In the genomic region with DNA sequence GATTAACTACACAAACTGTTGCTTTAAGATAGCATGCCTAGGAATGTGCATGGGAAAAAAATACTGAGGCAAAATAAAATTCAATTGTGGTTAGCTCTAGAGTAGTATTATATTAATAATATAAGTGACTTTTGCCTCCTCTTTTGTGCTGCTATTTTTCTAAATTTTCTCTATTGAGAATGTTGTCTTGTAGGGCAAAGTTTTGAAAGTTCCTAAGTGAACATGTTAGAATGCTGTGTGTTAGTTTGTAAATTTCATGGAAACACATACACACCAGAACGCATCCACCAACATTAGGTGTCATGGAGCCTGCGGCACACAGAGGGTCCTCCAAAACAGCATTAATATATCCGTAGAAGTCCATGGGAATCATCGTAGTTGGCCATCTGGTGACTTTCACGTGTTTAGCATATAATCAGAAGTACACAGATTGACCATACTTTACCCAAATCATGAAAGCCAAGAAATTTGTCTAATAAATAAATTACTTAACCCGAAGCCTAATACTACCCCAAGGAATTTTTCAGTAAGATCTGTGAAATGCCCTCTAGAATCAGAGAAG, we compare ENCODE assay signal across 9 cellular contexts. TPM values are rescaled to one million over a fixed set of nuclear protein-coding genes. Genes with fewer than 3 reads are reported as not detected.
DNase-seq lines count a peak whose midpoint lies in the region; ATAC-seq and TF ChIP-seq lines count a peak whose summit lies in the region.
"Had no signal": no experiment of that assay in that cellular context is flagged by ENCODE, and none has a peak within 500 bp of the region (broad histone marks: within the 10 kb centered on the region; RNA-seq: fewer than 3 reads in every experiment).

No MANE protein-coding gene starts in this region.

- H3K9me2 ChIP-seq in PC-3 (replicated peaks; ENCODE audit: low read length), result no peaks in the 10 kb centered on the region

- peaks cover 3% of the 10 kb centered on the region for H3K9me3 Mint-ChIP-seq in Calu3 (ENCODE audit: low read depth, unreplicated experiment)

- CTCF ChIA-PET in Calu3 (lab: Charles Lee) (interaction anchor here (0.7 to 1.9 kb wide), 8 partner anchors 10 to 45 kb away, joined by 3 to 12 read pairs (median 4); a partner anchor contains a TSS), PC-3 (lab: Charles Lee) (interaction anchor here (0.7 kb wide), 1 partner anchor 206 kb away, joined by 3 read pairs; no protein-coding TSS in a partner anchor)

- H3K4me3 ChIP-seq in PC-3 (ENCODE audit: low read length) (no peak overlapping the region; the same call in 1 of the 2 replicates), duodenal mucosa (ENCODE audit: low read depth in 1 of 2, low read length in 2 of 2) (peak overlapping the region in 1 of 2 donors; percentile 16), rectal smooth muscle tissue (ENCODE audit: low read length) (no peak overlapping the region)

- peak overlapping the region; percentile 84 for H3K4me2 ChIP-seq in PC-3 (ENCODE audit: low read length)

- H3K36me3 ChIP-seq in PC-3 (ENCODE audit: low read depth, low read length) (no peaks in the 10 kb centered on the region), duodenal mucosa (ENCODE audit: control insufficient read depth in 1 of 2, insufficient read depth in 2 of 2, low read length in 2 of 2) (no peaks in the 10 kb centered on the region), rectal smooth muscle tissue (ENCODE audit: control insufficient read depth, insufficient read depth, low read length) (no peaks in the 10 kb centered on the region)

- H3K27ac ChIP-seq in PC-3 (ENCODE audit: low read length) (peak overlapping the region; percentile 80), duodenal mucosa (ENCODE audit: low read depth, low read length) (peak overlapping the region; percentile 76), rectal smooth muscle tissue (ENCODE audit: low read depth, low read length) (peak overlapping the region; percentile 57)

- no peaks in the 10 kb centered on the region for H3F3A ChIP-seq in PC-3 (ENCODE audit: low read length, unreplicated experiment)

- 0 out of 2 replicates have a peak, but pooled peaks cover 4% of the 10 kb centered on the region for H3K79me2 ChIP-seq in PC-3 (ENCODE audit: low read length)

- H4K20me1 ChIP-seq in PC-3 (ENCODE audit: low read length), result no peaks in the 10 kb centered on the region

- BruUV-seq in Calu3 (replicated peaks; lab: Mats Ljungman, UMichigan) (no TSS peak), PC-3 (replicated peaks; lab: Mats Ljungman, UMichigan) (no TSS peak)

- ATAC-seq in PC-3 (no peak), GM21786 (IDR thresholded peaks at IDR 0.05; ENCODE audit: unreplicated experiment) (no peak), HG03378 (IDR thresholded peaks at IDR 0.05; ENCODE audit: unreplicated experiment) (no peak)

- intact Hi-C loops in Calu3 (cut with micrococcal nuclease; ENCODE audit: unreplicated experiment), result no loop called here
- intact Hi-C loops in PC-3 (cut with micrococcal nuclease), result no loop called here

- no peaks in the 10 kb centered on the region for H3K27me3 ChIP-seq in PC-3 (ENCODE audit: low read length)
- H3K27me3 ChIP-seq in duodenal mucosa (ENCODE audit: control insufficient read depth in 1 of 2, insufficient read depth in 2 of 2, low read length in 2 of 2), result no peaks in the 10 kb centered on the region
- H3K27me3 ChIP-seq in rectal smooth muscle tissue (ENCODE audit: control insufficient read depth, insufficient read depth, low read length), result no peaks in the 10 kb centered on the region

- H3K9ac ChIP-seq in PC-3 (ENCODE audit: low read length), result no peak overlapping the region
- no peak overlapping the region for H3K9ac ChIP-seq in duodenal mucosa (ENCODE audit: low read depth in 1 of 2, low read length in 2 of 2)
- no peak overlapping the region for H3K9ac ChIP-seq in rectal smooth muscle tissue (ENCODE audit: low read length)

- H3K4me1 Mint-ChIP-seq in Calu3 (ENCODE audit: low read depth, unreplicated experiment), result peaks cover 84% of the 10 kb centered on the region

- H3K27ac Mint-ChIP-seq in Calu3 (ENCODE audit: unreplicated experiment), result peak overlapping the region; percentile 76

- H3K27me3 Mint-ChIP-seq in Calu3 (ENCODE audit: unreplicated experiment), result no peaks in the 10 kb centered on the region

- TF ChIP-seq CTCF in Calu3 (IDR thresholded peaks at IDR 0.05; ENCODE audit: unreplicated experiment) (no peak), PC-3 (conservative IDR thresholded peaks at IDR 0.05; ENCODE audit: low read depth, low read length) (no peak), GM20000 (IDR thresholded peaks at IDR 0.05; ENCODE audit: extremely low read depth, missing control alignments) (no peak)

- H3K4me3 Mint-ChIP-seq in Calu3 (ENCODE audit: low read depth, unreplicated experiment), result peak overlapping the region; percentile 42

- DNase-seq in Calu3 (no peak), PC-3 (no peak), NCI-H82 (lab: John Stamatoyannopoulos, UW) (no peak), GM20000 (ENCODE audit: low spot score) (no peak)
- DNase-seq: NCI-H510A treated with DMSO at 0.1 percent for 48 hours had no signal

- peaks cover 18% of the 10 kb centered on the region for H3K4me1 ChIP-seq in PC-3 (ENCODE audit: insufficient read depth, low read length)
- H3K4me1 ChIP-seq in duodenal mucosa (ENCODE audit: control insufficient read depth in 1 of 2, insufficient read depth in 2 of 2, low read length in 2 of 2), result peaks cover 24 to 30% of the 10 kb centered on the region in 2 donors
- H3K4me1 ChIP-seq in rectal smooth muscle tissue (ENCODE audit: control insufficient read depth, insufficient read depth, low read length), result no peaks in the 10 kb centered on the region

- peaks cover 76% of the 10 kb centered on the region for H3K36me3 Mint-ChIP-seq in Calu3 (ENCODE audit: insufficient read depth, unreplicated experiment)

- POLR2A ChIA-PET in PC-3 (lab: Charles Lee; ENCODE audit: unreplicated experiment), result interaction anchor here (0.6 kb wide), 1 partner anchor 52 kb away, joined by 4 read pairs; no protein-coding TSS in a partner anchor

- no peak overlapping the region for H2AFZ ChIP-seq in PC-3 (ENCODE audit: low read length)

- H3K9me3 ChIP-seq in PC-3 (ENCODE audit: low read length) (no peaks in the 10 kb centered on the region), duodenal mucosa (ENCODE audit: control insufficient read depth in 1 of 2, low read length in 2 of 2) (no peaks in the 10 kb centered on the region)

RNA-seq across cellular contexts. Expression of a gene that starts 25.6 kb away (rescaled TPM):
- total RNA-seq in Calu3 (2022), result 64.5 and 65.6 TPM in 2 replicates
- total RNA-seq in PC-3 (2014; rRNA removed), result 4.1 and 5.9 TPM in 2 replicates
